ENCODE assay signal across 17 cellular contexts in the genomic region with DNA sequence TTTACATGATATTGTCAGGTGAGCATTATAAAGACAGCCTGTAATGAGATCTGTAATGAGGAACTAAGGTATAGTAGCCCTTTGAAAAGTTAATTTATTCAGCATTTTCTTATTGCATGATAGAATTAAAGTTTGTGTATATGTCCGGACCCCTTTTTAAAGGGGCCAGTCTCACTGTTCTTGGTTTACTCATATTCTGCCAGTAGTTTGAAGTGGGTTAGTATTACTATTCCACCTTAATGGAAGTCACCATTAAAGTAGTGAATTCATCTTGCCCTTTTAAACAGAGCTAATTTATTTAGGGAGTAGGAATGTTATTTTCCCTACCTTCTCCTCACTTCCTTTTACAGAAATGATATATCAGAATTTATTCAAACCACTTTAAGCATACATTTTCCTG.
A peak's percentile ranks its signal among the peaks of the same experiment; 100 is the strongest.
DNase-seq lines count a peak whose midpoint lies in the region; ATAC-seq and TF ChIP-seq lines count a peak whose summit lies in the region.
"Had no signal": no experiment of that assay in that cellular context is flagged by ENCODE, and none has a peak within 500 bp of the region (broad histone marks: within the 10 kb centered on the region; RNA-seq: fewer than 3 reads in every experiment).

No MANE protein-coding gene starts in this region.

- H3K9me2 ChIP-seq in GM23338 (ENCODE audit: insufficient read depth), result no peaks in the 10 kb centered on the region

- H3K4me3 Mint-ChIP-seq in GM23338, result no peak overlapping the region
- H3K4me3 Mint-ChIP-seq: CD4-positive, CD25-positive, alpha-beta regulatory T cell; CD8-positive, alpha-beta memory T cell; H9 had no signal

- H3K4me3 ChIP-seq in GM23338 (no peak overlapping the region), HUES48 (ENCODE audit: low read depth, low read length) (no peak overlapping the region), endocrine pancreas (ENCODE audit: control insufficient read depth, insufficient read depth, low read length) (peak overlapping the region; percentile 93), WERI-Rb-1 (ENCODE audit: low read depth, low read length) (no peak overlapping the region)
- H3K4me3 ChIP-seq: K562 had no signal

- H3K9me3 ChIP-seq in HUES48 (ENCODE audit: control insufficient read depth, insufficient read depth, low read length) (no peaks in the 10 kb centered on the region), endocrine pancreas (ENCODE audit: control insufficient read depth, low read length) (no peaks in the 10 kb centered on the region), WERI-Rb-1 (ENCODE audit: severe bottlenecking) (no peaks in the 10 kb centered on the region)
- H3K9me3 ChIP-seq: BE2C had no signal

- no peak overlapping the region for H3K4me2 ChIP-seq in GM23338

- no peaks in the 10 kb centered on the region for H3F3A ChIP-seq in GM23338 (replicated peaks; ENCODE audit: low read depth)

- H3K9ac ChIP-seq in HUES48 (ENCODE audit: low read depth, low read length), result no peak overlapping the region
- no peak overlapping the region for H3K9ac ChIP-seq in endocrine pancreas (ENCODE audit: control insufficient read depth, insufficient read depth, low read length)

- peaks cover 91% of the 10 kb centered on the region for H3K79me2 ChIP-seq in GM23338 (replicated peaks; ENCODE audit: insufficient read depth)

- H3K36me3 ChIP-seq in GM23338 (ENCODE audit: insufficient read depth) (no peaks in the 10 kb centered on the region), HUES48 (ENCODE audit: control insufficient read depth, insufficient read depth, low read length) (no peaks in the 10 kb centered on the region), endocrine pancreas (ENCODE audit: control insufficient read depth, insufficient read depth, low read length) (no peaks in the 10 kb centered on the region), WERI-Rb-1 (no peaks in the 10 kb centered on the region)
- H3K36me3 ChIP-seq: BE2C had no signal

- H3K27me3 ChIP-seq in GM23338 (ENCODE audit: insufficient read depth) (no peaks in the 10 kb centered on the region), HUES48 (ENCODE audit: control insufficient read depth, insufficient read depth, low read length) (no peaks in the 10 kb centered on the region), endocrine pancreas (ENCODE audit: control insufficient read depth, insufficient read depth, low read length) (no peaks in the 10 kb centered on the region), WERI-Rb-1 (ENCODE audit: insufficient read depth, low read depth, severe bottlenecking) (no peaks in the 10 kb centered on the region)
- H3K27me3 ChIP-seq: BE2C had no signal

- H3K36me3 Mint-ChIP-seq in GM23338 (ENCODE audit: low read depth), result no peaks in the 10 kb centered on the region
- H3K36me3 Mint-ChIP-seq: CD4-positive, CD25-positive, alpha-beta regulatory T cell; CD8-positive, alpha-beta memory T cell had no signal

- ATAC-seq in GM23338 (no peak), HG03354 (IDR thresholded peaks at IDR 0.05; ENCODE audit: poor library complexity, severe bottlenecking, unreplicated experiment) (no peak)
- ATAC-seq: K562 had no signal

- H3K27ac ChIP-seq in GM23338 (ENCODE audit: low read depth) (peak overlapping the region; percentile 53), HUES48 (ENCODE audit: low read depth, low read length) (peak overlapping the region; percentile 75), WERI-Rb-1 (no peak overlapping the region)

- H3K27ac Mint-ChIP-seq in GM23338, result no peak overlapping the region; the same call in 1 of the 2 replicates
- H3K27ac Mint-ChIP-seq: CD4-positive, CD25-positive, alpha-beta regulatory T cell; CD8-positive, alpha-beta memory T cell had no signal

- no peaks in the 10 kb centered on the region for H4K20me1 ChIP-seq in GM23338 (replicated peaks; ENCODE audit: insufficient read depth)

- no peaks in the 10 kb centered on the region for H3K27me3 Mint-ChIP-seq in GM23338 (ENCODE audit: insufficient read depth, low read depth, poor library complexity)

- no peak for DNase-seq in GM23338 (ENCODE audit: low spot score)
- DNase-seq in NCI-H2029 (lab: John Stamatoyannopoulos, UW), result no peak
- no peak for DNase-seq in WERI-Rb-1
- DNase-seq: ACHN; BE2C; C1 segment of cervical spinal cord; CD4-positive, CD25-positive, alpha-beta regulatory T cell; CD8-positive, alpha-beta memory T cell; COR-L47; DMS 273 treated with DMSO at 0.1 percent for 48 hours; GF-D8; H9; IMR-90 had no signal

- H3K4me1 ChIP-seq in GM23338 (ENCODE audit: insufficient read depth) (peaks cover 34% of the 10 kb centered on the region), HUES48 (ENCODE audit: control insufficient read depth, insufficient read depth, low read length) (peaks cover 32% of the 10 kb centered on the region), endocrine pancreas (ENCODE audit: control insufficient read depth, insufficient read depth, low read length) (peaks cover 45% of the 10 kb centered on the region)

- H2AFZ ChIP-seq in GM23338, result no peak overlapping the region

- H3K9me3 Mint-ChIP-seq in GM23338, result no peaks in the 10 kb centered on the region
- H3K9me3 Mint-ChIP-seq: CD8-positive, alpha-beta memory T cell; H9 had no signal

- H3K4me1 Mint-ChIP-seq in GM23338, result peaks cover 45% of the 10 kb centered on the region

- TF ChIP-seq CTCF in GM23338 (conservative IDR thresholded peaks at IDR 0.05; ENCODE audit: low read depth in 2 of 2) (no peak), WERI-Rb-1 (IDR thresholded peaks at IDR 0.05; ENCODE audit: low read depth, low read length) (no peak)

TF ChIP-seq in GM23338, 12 proteins besides CTCF, POLR2A, EP300 and RAD21 (continues in another document):
- TF ChIP-seq ZNF114 (CRISPR knock-in tag; IDR thresholded peaks at IDR 0.05), result no peak
- TF ChIP-seq, protein P1, sequence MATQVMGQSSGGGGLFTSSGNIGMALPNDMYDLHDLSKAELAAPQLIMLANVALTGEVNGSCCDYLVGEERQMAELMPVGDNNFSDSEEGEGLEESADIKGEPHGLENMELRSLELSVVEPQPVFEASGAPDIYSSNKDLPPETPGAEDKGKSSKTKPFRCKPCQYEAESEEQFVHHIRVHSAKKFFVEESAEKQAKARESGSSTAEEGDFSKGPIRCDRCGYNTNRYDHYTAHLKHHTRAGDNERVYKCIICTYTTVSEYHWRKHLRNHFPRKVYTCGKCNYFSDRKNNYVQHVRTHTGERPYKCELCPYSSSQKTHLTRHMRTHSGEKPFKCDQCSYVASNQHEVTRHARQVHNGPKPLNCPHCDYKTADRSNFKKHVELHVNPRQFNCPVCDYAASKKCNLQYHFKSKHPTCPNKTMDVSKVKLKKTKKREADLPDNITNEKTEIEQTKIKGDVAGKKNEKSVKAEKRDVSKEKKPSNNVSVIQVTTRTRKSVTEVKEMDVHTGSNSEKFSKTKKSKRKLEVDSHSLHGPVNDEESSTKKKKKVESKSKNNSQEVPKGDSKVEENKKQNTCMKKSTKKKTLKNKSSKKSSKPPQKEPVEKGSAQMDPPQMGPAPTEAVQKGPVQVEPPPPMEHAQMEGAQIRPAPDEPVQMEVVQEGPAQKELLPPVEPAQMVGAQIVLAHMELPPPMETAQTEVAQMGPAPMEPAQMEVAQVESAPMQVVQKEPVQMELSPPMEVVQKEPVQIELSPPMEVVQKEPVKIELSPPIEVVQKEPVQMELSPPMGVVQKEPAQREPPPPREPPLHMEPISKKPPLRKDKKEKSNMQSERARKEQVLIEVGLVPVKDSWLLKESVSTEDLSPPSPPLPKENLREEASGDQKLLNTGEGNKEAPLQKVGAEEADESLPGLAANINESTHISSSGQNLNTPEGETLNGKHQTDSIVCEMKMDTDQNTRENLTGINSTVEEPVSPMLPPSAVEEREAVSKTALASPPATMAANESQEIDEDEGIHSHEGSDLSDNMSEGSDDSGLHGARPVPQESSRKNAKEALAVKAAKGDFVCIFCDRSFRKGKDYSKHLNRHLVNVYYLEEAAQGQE (IDR thresholded peaks at IDR 0.05; ENCODE audit: unreplicated experiment), result no peak
